1 cellular context compared by ENCODE assay signal in the genomic region with DNA sequence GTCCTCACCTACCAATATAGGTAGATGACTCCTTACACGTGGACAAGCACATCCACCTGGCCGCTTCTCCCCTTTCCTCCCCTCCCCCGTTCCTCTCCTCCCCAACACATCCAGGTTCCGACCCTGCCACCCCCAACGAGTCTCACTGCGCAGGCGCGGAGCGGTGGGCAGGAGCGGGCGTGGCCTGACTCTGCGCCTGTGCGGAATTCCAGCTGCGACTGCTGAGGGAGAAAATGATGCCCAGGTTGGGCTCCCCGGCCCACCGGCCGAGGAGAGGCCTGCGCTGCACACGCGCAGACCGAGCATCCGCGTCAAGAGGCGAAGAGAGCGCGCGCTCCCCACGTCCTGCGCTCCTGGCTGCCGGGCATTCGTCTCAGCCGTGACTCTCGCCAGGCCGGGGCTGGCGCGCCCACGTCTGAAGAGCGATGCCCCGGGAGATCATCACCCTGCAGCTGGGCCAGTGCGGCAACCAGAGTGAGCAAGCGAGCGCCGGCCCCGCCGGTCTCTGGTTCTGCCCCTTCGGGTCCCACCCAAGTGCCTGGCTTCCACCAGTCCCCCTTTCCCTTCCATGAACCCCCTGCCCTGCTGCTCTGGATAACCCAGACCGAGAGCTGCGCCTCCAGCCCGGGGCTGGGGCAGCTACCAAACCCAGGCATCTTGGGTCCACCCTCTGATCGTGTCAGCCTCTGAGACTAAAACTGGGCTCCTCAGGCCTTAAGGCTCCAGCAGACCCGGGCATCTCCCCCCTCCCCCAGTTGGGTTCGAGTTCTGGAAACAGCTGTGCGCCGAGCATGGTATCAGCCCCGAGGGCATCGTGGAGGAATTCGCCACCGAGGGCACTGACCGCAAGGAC.
TF ChIP-seq lines count a peak whose summit lies in the region.

TSS of gene TUBG2 (plus strand) at position 206 of the 853 bp plus-strand sequence. CDS start at position 426, 220 bp downstream.

TF ChIP-seq in HepG2, 621 proteins besides CTCF, POLR2A, EP300 and RAD21 (continued from another document and continues in another):
- TF ChIP-seq ZNF407 (CRISPR knock-in tag; IDR thresholded peaks at IDR 0.05; ENCODE audit: not compliant biosample characterization) (peak; percentile 55), PCBP2 (optimal IDR thresholded peaks at IDR 0.05; ENCODE audit: low read depth, low read length, poor library complexity, severe bottlenecking) (no peak), ZNF766 (CRISPR knock-in tag; IDR thresholded peaks at IDR 0.05; ENCODE audit: borderline replicate concordance) (peak; percentile 7; the same call in 1 of the 2 replicates), FOSL1 (CRISPR knock-in tag; IDR thresholded peaks at IDR 0.05; ENCODE audit: borderline replicate concordance) (no peak), ZNF747 (CRISPR knock-in tag; IDR thresholded peaks at IDR 0.05; ENCODE audit: borderline replicate concordance) (0 out of 2 replicates have a peak, but pooled peaks have one; percentile 64), ARNT (IDR thresholded peaks at IDR 0.05) (no peak), ZNF720 (CRISPR knock-in tag; IDR thresholded peaks at IDR 0.05) (no peak), TCF7L2 (IDR thresholded peaks at IDR 0.05; ENCODE audit: low read depth, low read length) (no peak), TAF1 (CRISPR knock-in tag; IDR thresholded peaks at IDR 0.05) (peak; percentile 89), ZNF143 (CRISPR knock-in tag; IDR thresholded peaks at IDR 0.05) (no peak; the same call in 1 of the 2 replicates), ZBED4 (CRISPR knock-in tag; IDR thresholded peaks at IDR 0.05; ENCODE audit: borderline replicate concordance) (0 out of 2 replicates have a peak, but pooled peaks have one; percentile 77), ZNF160 (CRISPR knock-in tag; IDR thresholded peaks at IDR 0.05) (peak; percentile 69; the same call in 1 of the 2 replicates), ZBTB39 (CRISPR knock-in tag; IDR thresholded peaks at IDR 0.05) (no peak), NFE2L2 (IDR thresholded peaks at IDR 0.05; ENCODE audit: low read length) (no peak), KDM5B (CRISPR knock-in tag; IDR thresholded peaks at IDR 0.05; ENCODE audit: borderline replicate concordance) (peak; percentile 87), ZBTB49 (CRISPR knock-in tag; IDR thresholded peaks at IDR 0.05; ENCODE audit: borderline replicate concordance) (no peak), IRF2 (CRISPR knock-in tag; IDR thresholded peaks at IDR 0.05) (peak; percentile 49; the same call in 1 of the 2 replicates)
- TF ChIP-seq, protein P1, sequence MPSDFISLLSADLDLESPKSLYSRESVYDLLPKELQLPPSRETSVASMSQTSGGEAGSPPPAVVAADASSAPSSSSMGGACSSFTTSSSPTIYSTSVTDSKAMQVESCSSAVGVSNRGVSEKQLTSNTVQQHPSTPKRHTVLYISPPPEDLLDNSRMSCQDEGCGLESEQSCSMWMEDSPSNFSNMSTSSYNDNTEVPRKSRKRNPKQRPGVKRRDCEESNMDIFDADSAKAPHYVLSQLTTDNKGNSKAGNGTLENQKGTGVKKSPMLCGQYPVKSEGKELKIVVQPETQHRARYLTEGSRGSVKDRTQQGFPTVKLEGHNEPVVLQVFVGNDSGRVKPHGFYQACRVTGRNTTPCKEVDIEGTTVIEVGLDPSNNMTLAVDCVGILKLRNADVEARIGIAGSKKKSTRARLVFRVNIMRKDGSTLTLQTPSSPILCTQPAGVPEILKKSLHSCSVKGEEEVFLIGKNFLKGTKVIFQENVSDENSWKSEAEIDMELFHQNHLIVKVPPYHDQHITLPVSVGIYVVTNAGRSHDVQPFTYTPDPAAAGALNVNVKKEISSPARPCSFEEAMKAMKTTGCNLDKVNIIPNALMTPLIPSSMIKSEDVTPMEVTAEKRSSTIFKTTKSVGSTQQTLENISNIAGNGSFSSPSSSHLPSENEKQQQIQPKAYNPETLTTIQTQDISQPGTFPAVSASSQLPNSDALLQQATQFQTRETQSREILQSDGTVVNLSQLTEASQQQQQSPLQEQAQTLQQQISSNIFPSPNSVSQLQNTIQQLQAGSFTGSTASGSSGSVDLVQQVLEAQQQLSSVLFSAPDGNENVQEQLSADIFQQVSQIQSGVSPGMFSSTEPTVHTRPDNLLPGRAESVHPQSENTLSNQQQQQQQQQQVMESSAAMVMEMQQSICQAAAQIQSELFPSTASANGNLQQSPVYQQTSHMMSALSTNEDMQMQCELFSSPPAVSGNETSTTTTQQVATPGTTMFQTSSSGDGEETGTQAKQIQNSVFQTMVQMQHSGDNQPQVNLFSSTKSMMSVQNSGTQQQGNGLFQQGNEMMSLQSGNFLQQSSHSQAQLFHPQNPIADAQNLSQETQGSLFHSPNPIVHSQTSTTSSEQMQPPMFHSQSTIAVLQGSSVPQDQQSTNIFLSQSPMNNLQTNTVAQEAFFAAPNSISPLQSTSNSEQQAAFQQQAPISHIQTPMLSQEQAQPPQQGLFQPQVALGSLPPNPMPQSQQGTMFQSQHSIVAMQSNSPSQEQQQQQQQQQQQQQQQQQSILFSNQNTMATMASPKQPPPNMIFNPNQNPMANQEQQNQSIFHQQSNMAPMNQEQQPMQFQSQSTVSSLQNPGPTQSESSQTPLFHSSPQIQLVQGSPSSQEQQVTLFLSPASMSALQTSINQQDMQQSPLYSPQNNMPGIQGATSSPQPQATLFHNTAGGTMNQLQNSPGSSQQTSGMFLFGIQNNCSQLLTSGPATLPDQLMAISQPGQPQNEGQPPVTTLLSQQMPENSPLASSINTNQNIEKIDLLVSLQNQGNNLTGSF (CRISPR knock-in tag; IDR thresholded peaks at IDR 0.05), result no peak
- TF ChIP-seq, protein P2, sequence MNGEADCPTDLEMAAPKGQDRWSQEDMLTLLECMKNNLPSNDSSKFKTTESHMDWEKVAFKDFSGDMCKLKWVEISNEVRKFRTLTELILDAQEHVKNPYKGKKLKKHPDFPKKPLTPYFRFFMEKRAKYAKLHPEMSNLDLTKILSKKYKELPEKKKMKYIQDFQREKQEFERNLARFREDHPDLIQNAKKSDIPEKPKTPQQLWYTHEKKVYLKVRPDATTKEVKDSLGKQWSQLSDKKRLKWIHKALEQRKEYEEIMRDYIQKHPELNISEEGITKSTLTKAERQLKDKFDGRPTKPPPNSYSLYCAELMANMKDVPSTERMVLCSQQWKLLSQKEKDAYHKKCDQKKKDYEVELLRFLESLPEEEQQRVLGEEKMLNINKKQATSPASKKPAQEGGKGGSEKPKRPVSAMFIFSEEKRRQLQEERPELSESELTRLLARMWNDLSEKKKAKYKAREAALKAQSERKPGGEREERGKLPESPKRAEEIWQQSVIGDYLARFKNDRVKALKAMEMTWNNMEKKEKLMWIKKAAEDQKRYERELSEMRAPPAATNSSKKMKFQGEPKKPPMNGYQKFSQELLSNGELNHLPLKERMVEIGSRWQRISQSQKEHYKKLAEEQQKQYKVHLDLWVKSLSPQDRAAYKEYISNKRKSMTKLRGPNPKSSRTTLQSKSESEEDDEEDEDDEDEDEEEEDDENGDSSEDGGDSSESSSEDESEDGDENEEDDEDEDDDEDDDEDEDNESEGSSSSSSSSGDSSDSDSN (CRISPR knock-in tag; IDR thresholded peaks at IDR 0.05), result peak; percentile 81; the same call in 1 of the 2 replicates
